14 cellular contexts compared by ENCODE assay signal in genomic region chr13:70473912-70474311, GRCh38.
"Had no signal": no experiment of that assay in that cellular context is flagged by ENCODE, and none has a peak within 500 bp of the region (broad histone marks: within the 10 kb centered on the region; RNA-seq: fewer than 3 reads in every experiment).

No MANE protein-coding gene starts in this region.

- ATAC-seq: activated naive CD4-positive, alpha-beta T cell treated with anti-CD3 and anti-CD28 coated beads, Interleukin-2, amount 50 U/mL, for 72 hours; esophagus mucosa; left ventricle myocardium superior had no signal

- H3K4me3 ChIP-seq: spleen, thyroid gland had no signal

- H3K27ac ChIP-seq: spleen, thyroid gland had no signal

- H3K4me1 ChIP-seq: spleen, thyroid gland had no signal

- DNase-seq: activated CD4-positive, alpha-beta T cell treated with anti-CD3 and anti-CD28 coated beads, Interleukin-2, amount 50 U/mL, for 4 hours; activated gamma-delta T cell treated with Interleukin-2 at 50 U/mL for 16 hours; effector CD8-positive, alpha-beta T cell; left ventricle myocardium superior; occipital lobe; posterior cingulate gyrus; retina; spleen; stimulated activated CD8-positive, alpha-beta memory T cell treated with anti-CD3 and anti-CD28 coated beads, Interleukin-4, amount 100 ng/mL, for 48 hours; stimulated activated naive CD4-positive, alpha-beta T cell; T-helper 9 cell; thyroid gland had no signal

- H3K36me3 ChIP-seq: spleen, thyroid gland had no signal

- H3K27me3 ChIP-seq: spleen, thyroid gland had no signal

- H3K9me3 ChIP-seq: thyroid gland had no signal
